Comparison of ENCODE assay signal across 9 cellular contexts in the genomic region with DNA sequence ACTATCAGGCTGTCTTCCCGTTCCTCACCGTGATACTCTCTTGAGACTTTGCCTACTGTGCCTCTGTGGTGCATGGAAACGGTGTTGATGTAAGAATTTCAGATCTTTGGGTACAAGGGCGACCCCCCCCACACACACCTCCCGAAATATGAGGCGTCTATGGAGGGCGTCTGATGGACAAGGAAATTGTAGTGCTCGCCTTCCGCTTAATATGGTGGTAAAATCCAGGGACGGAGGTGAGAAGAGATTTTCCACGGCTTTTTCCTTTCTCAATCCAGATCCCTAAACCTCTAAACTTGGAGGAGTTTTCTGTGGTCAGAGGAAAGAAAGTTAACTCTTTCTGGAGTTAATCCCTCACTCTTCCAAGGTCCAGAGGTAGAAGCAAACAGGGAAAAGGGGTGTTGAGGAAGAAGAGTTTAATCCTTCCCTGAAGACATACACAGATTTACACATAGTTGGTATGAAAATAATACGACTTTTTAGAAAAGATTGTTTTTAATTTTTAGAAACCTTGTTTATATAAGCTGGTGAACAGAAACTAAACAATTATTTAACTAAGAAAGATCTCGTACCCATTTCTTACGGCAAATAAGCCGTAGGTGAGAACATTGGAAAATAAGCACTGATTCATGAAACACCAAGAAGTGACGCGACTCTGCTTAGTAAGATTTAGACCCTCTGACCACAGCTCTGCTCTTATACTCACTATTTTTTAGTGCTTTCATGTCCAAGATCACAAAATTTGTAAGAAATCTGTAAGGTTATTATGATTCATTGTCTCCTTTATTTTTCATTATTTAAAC. TPM values are rescaled to one million over a fixed set of nuclear protein-coding genes. Genes with fewer than 3 reads are reported as not detected.
DNase-seq lines count a peak whose midpoint lies in the region; ATAC-seq, FAIRE-seq and TF ChIP-seq lines count a peak whose summit lies in the region.
"Had no signal": no experiment of that assay in that cellular context is flagged by ENCODE, and none has a peak within 500 bp of the region (broad histone marks: within the 10 kb centered on the region; RNA-seq: fewer than 3 reads in every experiment).

No MANE protein-coding gene starts in this region.

- peak overlapping the region; percentile 72 for H3K9ac ChIP-seq in BLaER1

- H3K36me3 ChIP-seq in BLaER1 (no peaks in the 10 kb centered on the region), esophagus muscularis mucosa (no peaks in the 10 kb centered on the region)

- TF ChIP-seq CTCF in esophagus muscularis mucosa (IDR thresholded peaks at IDR 0.05), result no peak

- no peak for FAIRE-seq in frontal cortex (lab: Jason Lieb, UNC)
- FAIRE-seq in HTR-8/SVneo (lab: Jason Lieb, UNC), result no peak

- H3K27me3 ChIP-seq in BLaER1 (no peaks in the 10 kb centered on the region), esophagus muscularis mucosa (no peaks in the 10 kb centered on the region)

- DNase-seq in RPMI8226 (peak; percentile 16), esophagus muscularis mucosa (ENCODE audit: extremely low spot score) (no peak), renal cortical epithelial cell (ENCODE audit: low read depth) (peak; percentile 13), cerebellum (ENCODE audit: low spot score) (no peak), frontal cortex (ENCODE audit: low spot score in 2 of 2) (no peak), HTR-8/SVneo (ENCODE audit: insufficient read length, low spot score) (no peak)

- H3K27ac ChIP-seq in BLaER1 (no peak overlapping the region), esophagus muscularis mucosa (replicated peaks in 1 of 4) (peak overlapping the region; percentile 74 to 83 (median 78))

- H3K4me2 ChIP-seq in BLaER1, result peak overlapping the region; percentile 81

- H4K20me1 ChIP-seq in BLaER1, result no peaks in the 10 kb centered on the region

- H3K4me3 ChIP-seq in BLaER1 (peak overlapping the region; percentile 69), esophagus muscularis mucosa (peak overlapping the region; percentile 51 to 68 (median 57))

- intact Hi-C loops in esophagus muscularis mucosa (cut with DNase I), result loop anchor here (5.0 kb wide), 1 partner anchor 287 kb away; no protein-coding TSS in a partner anchor

- no peak for TF ChIP-seq EP300 in esophagus muscularis mucosa (IDR thresholded peaks at IDR 0.05)

- ATAC-seq in GM21423 (IDR thresholded peaks at IDR 0.05; ENCODE audit: unreplicated experiment), result peak; percentile 0

- WGBS in esophagus muscularis mucosa, result 10% methylated on average over 17 of the region's 17 CpGs

- TF ChIP-seq POLR2A in esophagus muscularis mucosa (IDR thresholded peaks at IDR 0.05; ENCODE audit: low read depth), result no peak

- H3K9me3 ChIP-seq in BLaER1 (no peaks in the 10 kb centered on the region), esophagus muscularis mucosa (no peaks in the 10 kb centered on the region)

- H3K4me1 ChIP-seq in BLaER1 (peaks cover 53% of the 10 kb centered on the region), esophagus muscularis mucosa (peaks cover 4 to 45% (median 27%) of the 10 kb centered on the region in 4 donors)

RNA-seq across cellular contexts. Expression of a gene that starts 23.1 kb away (rescaled TPM):
- total RNA-seq in esophagus muscularis mucosa (not detected), renal cortical epithelial cell (not detected in 2 replicates), cerebellum (not detected), frontal cortex (not detected)
- total RNA-seq: natural killer cell treated with Interleukin-12 subunit alpha and Interleukin-12 subunit beta and Interleukin-15 and Interleukin-18, amount 100 ng/mL, for 72 hours had no signal

RNA-seq across cellular contexts. Expression of a gene that starts 26.4 kb away (rescaled TPM):
- total RNA-seq in esophagus muscularis mucosa, result not detected
- not detected in 2 replicates for total RNA-seq in renal cortical epithelial cell
- not detected for total RNA-seq in cerebellum
- total RNA-seq in frontal cortex, result not detected
- total RNA-seq: natural killer cell treated with Interleukin-12 subunit alpha and Interleukin-12 subunit beta and Interleukin-15 and Interleukin-18, amount 100 ng/mL, for 72 hours had no signal

RNA-seq across cellular contexts. Expression of a gene that starts 27.3 kb away (rescaled TPM):
- total RNA-seq in esophagus muscularis mucosa (not detected), renal cortical epithelial cell (not detected in 2 replicates), cerebellum (not detected), frontal cortex (not detected)
- total RNA-seq: natural killer cell treated with Interleukin-12 subunit alpha and Interleukin-12 subunit beta and Interleukin-15 and Interleukin-18, amount 100 ng/mL, for 72 hours had no signal

RNA-seq across cellular contexts. Expression of a gene that starts 53.4 kb away (rescaled TPM):
- total RNA-seq in esophagus muscularis mucosa, result not detected
- total RNA-seq in renal cortical epithelial cell, result not detected in 2 replicates
- total RNA-seq in cerebellum, result not detected
- total RNA-seq in frontal cortex, result not detected
- total RNA-seq: natural killer cell treated with Interleukin-12 subunit alpha and Interleukin-12 subunit beta and Interleukin-15 and Interleukin-18, amount 100 ng/mL, for 72 hours had no signal

Comparison
In these comparisons a context has a peak if more than half of its experiments do, and no peak if none do; other contexts are left out.
1. DNase-seq: peak in RPMI8226 (single experiment) and renal cortical epithelial cell (single experiment); none in esophagus muscularis mucosa (single experiment), cerebellum (single experiment), frontal cortex (0 of 2) and HTR-8/SVneo (single experiment).